ENCODE assay signal across 17 cellular contexts in the genomic region with DNA sequence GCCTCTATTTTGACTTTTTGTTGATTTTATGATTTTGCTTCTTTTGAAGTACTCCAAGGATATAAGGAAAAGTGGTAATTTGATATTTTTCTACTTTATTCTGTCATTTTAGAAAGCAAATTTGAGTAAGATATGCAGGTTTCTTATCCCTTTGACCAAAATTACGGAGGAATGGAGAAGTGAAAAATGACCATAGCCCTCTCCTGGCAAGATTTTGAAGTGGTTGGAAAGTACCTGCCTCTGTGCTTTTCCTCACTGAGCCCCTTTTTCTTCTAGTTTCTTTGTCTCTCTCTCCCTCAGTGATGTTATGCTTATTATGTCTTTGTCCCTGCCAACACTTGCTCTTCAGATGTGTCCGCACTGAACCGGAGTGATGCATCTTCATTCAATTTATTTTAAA.
DNase-seq lines count a peak whose midpoint lies in the region; ATAC-seq and TF ChIP-seq lines count a peak whose summit lies in the region.
"Had no signal": no experiment of that assay in that cellular context is flagged by ENCODE, and none has a peak within 500 bp of the region (broad histone marks: within the 10 kb centered on the region; RNA-seq: fewer than 3 reads in every experiment).

No MANE protein-coding gene starts in this region.

- WGBS in mesenchymal stem cell, result 99% methylated on average over 3 of the region's 3 CpGs
- no CpG with 5 or more reads among the region's 3 CpGs for WGBS in mesendoderm (ENCODE audit: extremely low coverage, insufficient coverage, low lambda C conversion rate)

- H3K18ac ChIP-seq in mesenchymal stem cell (ENCODE audit: low read depth in 1 of 2, low read length in 2 of 2) (no peak overlapping the region), mesendoderm (ENCODE audit: low read length) (no peak overlapping the region)

- no peak overlapping the region for H3K23ac ChIP-seq in mesenchymal stem cell (ENCODE audit: low read length in 2 of 2)
- no peak overlapping the region for H3K23ac ChIP-seq in mesendoderm (ENCODE audit: low read length)

- H3K79me1 ChIP-seq in mesenchymal stem cell (replicated peaks; ENCODE audit: low read length, poor library complexity, severe bottlenecking) (no peaks in the 10 kb centered on the region), mesendoderm (ENCODE audit: low read length) (no peaks in the 10 kb centered on the region)

- H3K4me3 ChIP-seq in mesenchymal stem cell (ENCODE audit: insufficient read depth in 1 of 2, low read depth in 1 of 2, low read length in 2 of 2) (no peak overlapping the region), mesendoderm (ENCODE audit: low read length) (no peak overlapping the region)
- H3K4me3 ChIP-seq: left lung had no signal

- peaks cover 5% of the 10 kb centered on the region for H3K9me3 Mint-ChIP-seq in neural crest cell

- TF ChIP-seq CTCF in neural crest cell (conservative IDR thresholded peaks at IDR 0.05), result peak; percentile 30

- H3K14ac ChIP-seq in mesenchymal stem cell (ENCODE audit: low read length in 2 of 2), result no peak overlapping the region

- no peak overlapping the region for H3K4me3 Mint-ChIP-seq in neural crest cell
- H3K4me3 Mint-ChIP-seq: activated CD8-positive, alpha-beta T cell treated with anti-CD3 and anti-CD28 coated beads, Interleukin-2, amount 10 ng/mL, durations not matched to agents 7 days and 5 days; B cell; dendritic cell treated with granulocyte-macrophage colony-stimulating factor and Interleukin-4, amounts not matched to agents 40 ng/mL and 50 ng/mL, for 4 days; naive thymus-derived CD8-positive, alpha-beta T cell had no signal

- H3K4ac ChIP-seq in mesenchymal stem cell (ENCODE audit: low read depth in 1 of 2, low read length in 2 of 2) (no peak overlapping the region), mesendoderm (ENCODE audit: low read depth, low read length) (no peak overlapping the region)

- no peak overlapping the region for H3K9ac ChIP-seq in mesenchymal stem cell (ENCODE audit: low read length)
- no peak overlapping the region for H3K9ac ChIP-seq in mesendoderm (ENCODE audit: low read length)
- H3K9ac ChIP-seq: SK-N-SH had no signal

- H3K36me3 ChIP-seq in mesenchymal stem cell (ENCODE audit: control insufficient read depth in 1 of 2, insufficient read depth in 2 of 2, low read depth in 1 of 2, low read length in 2 of 2) (no peaks in the 10 kb centered on the region), mesendoderm (ENCODE audit: control insufficient read depth, insufficient read depth, low read length) (no peaks in the 10 kb centered on the region)
- H3K36me3 ChIP-seq: left lung had no signal

- peaks cover 2% of the 10 kb centered on the region for H3K27me3 Mint-ChIP-seq in neural crest cell (ENCODE audit: low read depth)
- H3K27me3 Mint-ChIP-seq: dendritic cell treated with granulocyte-macrophage colony-stimulating factor and Interleukin-4, amounts not matched to agents 40 ng/mL and 50 ng/mL, for 4 days had no signal

- no peak overlapping the region for H2BK12ac ChIP-seq in mesenchymal stem cell (ENCODE audit: low read length in 2 of 2)

- H3K36me3 Mint-ChIP-seq in neural crest cell (ENCODE audit: low read depth), result peaks cover 5% of the 10 kb centered on the region
- H3K36me3 Mint-ChIP-seq: naive thymus-derived CD8-positive, alpha-beta T cell had no signal

- no peak overlapping the region for H4K5ac ChIP-seq in mesendoderm (ENCODE audit: low read length)

- H3K56ac ChIP-seq in mesendoderm (ENCODE audit: low read length), result no peak overlapping the region

- H2AFZ ChIP-seq in mesenchymal stem cell (ENCODE audit: low read depth, low read length), result no peak overlapping the region

- H3K4me1 ChIP-seq in mesenchymal stem cell (ENCODE audit: control insufficient read depth, insufficient read depth, low read depth, low read length), result no peaks in the 10 kb centered on the region
- H3K4me1 ChIP-seq in mesendoderm (ENCODE audit: control insufficient read depth, low read depth, low read length), result peaks cover 5% of the 10 kb centered on the region
- H3K4me1 ChIP-seq: left lung had no signal

- H3K4me1 Mint-ChIP-seq in neural crest cell, result peaks cover 8% of the 10 kb centered on the region
- H3K4me1 Mint-ChIP-seq: B cell; naive thymus-derived CD8-positive, alpha-beta T cell had no signal

- H3K9me3 ChIP-seq in mesenchymal stem cell (ENCODE audit: control insufficient read depth, low read length), result no peaks in the 10 kb centered on the region
- H3K9me3 ChIP-seq: left lung, SK-N-SH had no signal

- H2BK120ac ChIP-seq in mesenchymal stem cell (ENCODE audit: low read depth, low read length), result no peak overlapping the region
- H2BK120ac ChIP-seq in mesendoderm (ENCODE audit: low read depth, low read length), result no peak overlapping the region

- H3K4me2 ChIP-seq in mesenchymal stem cell (ENCODE audit: low read length, poor library complexity, severe bottlenecking) (no peak overlapping the region), mesendoderm (ENCODE audit: low read length) (no peak overlapping the region)
- H3K4me2 ChIP-seq: SK-N-SH had no signal

- H4K91ac ChIP-seq in mesenchymal stem cell (ENCODE audit: low read length), result no peak overlapping the region

- H2BK5ac ChIP-seq in mesenchymal stem cell (ENCODE audit: low read depth, low read length, poor library complexity, severe bottlenecking) (no peak overlapping the region), mesendoderm (ENCODE audit: low read length) (no peak overlapping the region)

- H4K8ac ChIP-seq in mesenchymal stem cell (ENCODE audit: low read length), result no peak overlapping the region
- H4K8ac ChIP-seq in mesendoderm (ENCODE audit: low read depth, low read length), result no peak overlapping the region

- no peaks in the 10 kb centered on the region for H3K27me3 ChIP-seq in mesenchymal stem cell (ENCODE audit: control insufficient read depth in 1 of 2, insufficient read depth in 1 of 2, low read length in 2 of 2)
- H3K27me3 ChIP-seq in mesendoderm (ENCODE audit: insufficient read depth, low read length, poor library complexity), result no peaks in the 10 kb centered on the region
- H3K27me3 ChIP-seq: left lung had no signal

- no peak for DNase-seq in neural crest cell (ENCODE audit: low read depth, low spot score)
- DNase-seq in mesenchymal stem cell, result no peak
- DNase-seq in mesendoderm, result no peak
- no peak for DNase-seq in NCI-H748 treated with DMSO at 0.1 percent for 48 hours (lab: John Stamatoyannopoulos, UW)
- DNase-seq: activated CD8-positive, alpha-beta T cell treated with anti-CD3 and anti-CD28 coated beads, Interleukin-2, amount 10 ng/mL, durations not matched to agents 7 days and 5 days; KBM-7; left lung; naive thymus-derived CD8-positive, alpha-beta T cell; NCI-H345; OCI-M1; SK-N-SH; stimulated activated CD4-positive, alpha-beta T cell treated with anti-CD3 and anti-CD28 coated beads, Interleukin-15, amount 100 ng/mL, for 24 hours had no signal

- no peaks in the 10 kb centered on the region for H3K79me2 ChIP-seq in mesendoderm (ENCODE audit: control insufficient read depth, insufficient read depth, low read length)

- H3K27ac ChIP-seq in mesenchymal stem cell (ENCODE audit: low read length, poor library complexity, severe bottlenecking), result no peak overlapping the region
- no peak overlapping the region for H3K27ac ChIP-seq in mesendoderm (ENCODE audit: low read depth, low read length)
- H3K27ac ChIP-seq: left lung had no signal

- H2AK5ac ChIP-seq in mesenchymal stem cell (ENCODE audit: low read length, severe bottlenecking) (no peak overlapping the region), mesendoderm (ENCODE audit: low read length) (no peak overlapping the region)

- no peak overlapping the region for H3K27ac Mint-ChIP-seq in neural crest cell (ENCODE audit: unreplicated experiment)
- H3K27ac Mint-ChIP-seq: activated CD8-positive, alpha-beta T cell treated with anti-CD3 and anti-CD28 coated beads, Interleukin-2, amount 10 ng/mL, durations not matched to agents 7 days and 5 days; B cell; dendritic cell treated with granulocyte-macrophage colony-stimulating factor and Interleukin-4, amounts not matched to agents 40 ng/mL and 50 ng/mL, for 4 days; naive thymus-derived CD8-positive, alpha-beta T cell had no signal

- ATAC-seq in GM18511 (IDR thresholded peaks at IDR 0.05; ENCODE audit: unreplicated experiment) (peak; percentile 69), GM21576 (IDR thresholded peaks at IDR 0.05; ENCODE audit: unreplicated experiment) (peak; percentile 78), HG03342 (IDR thresholded peaks at IDR 0.05; ENCODE audit: unreplicated experiment) (peak; percentile 71)
- ATAC-seq: activated CD8-positive, alpha-beta T cell treated with anti-CD3 and anti-CD28 coated beads, Interleukin-2, amount 10 ng/mL, durations not matched to agents 7 days and 5 days; left lung; naive thymus-derived CD8-positive, alpha-beta T cell had no signal

- H2BK15ac ChIP-seq in mesenchymal stem cell (ENCODE audit: low read depth, poor library complexity, severe bottlenecking), result no peak overlapping the region
- no peak overlapping the region for H2BK15ac ChIP-seq in mesendoderm (replicated peaks; ENCODE audit: low read depth)
